In the genomic region with DNA sequence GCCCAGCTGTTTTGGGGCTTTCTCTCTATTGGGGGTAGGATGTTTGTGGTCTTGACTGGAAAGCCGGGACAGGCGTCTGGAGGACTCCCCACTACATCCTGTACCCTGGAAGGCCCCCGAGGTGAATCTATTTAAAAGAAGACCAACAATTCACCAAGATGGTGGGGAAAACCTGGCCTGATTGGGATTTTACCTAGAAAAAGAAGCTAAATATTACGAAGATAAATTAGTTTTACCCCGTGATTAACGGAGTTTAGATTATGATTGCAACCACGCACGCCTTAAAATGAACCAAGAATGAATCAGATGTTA, we compare ENCODE assay signal across 9 cellular contexts. TPM values are rescaled to one million over a fixed set of nuclear protein-coding genes. Genes with fewer than 3 reads are reported as not detected.
A peak's percentile ranks its signal among the peaks of the same experiment; 100 is the strongest.
DNase-seq lines count a peak whose midpoint lies in the region; ATAC-seq and TF ChIP-seq lines count a peak whose summit lies in the region.
"Had no signal": no experiment of that assay in that cellular context is flagged by ENCODE, and none has a peak within 500 bp of the region (broad histone marks: within the 10 kb centered on the region; RNA-seq: fewer than 3 reads in every experiment).

No MANE protein-coding gene starts in this region.

- no peaks in the 10 kb centered on the region for H3K27me3 ChIP-seq in right lobe of liver
- H3K27me3 ChIP-seq in thymus (ENCODE audit: control insufficient read depth, insufficient read depth), result no peaks in the 10 kb centered on the region

- CTCF ChIA-PET in activated CD8-positive, alpha-beta memory T cell treated with anti-CD3 and anti-CD28 coated beads, Interleukin-2, amount 10 ng/mL, durations not matched to agents 7 days and 5 days (lab: Charles Lee), result interaction anchor here (0.8 to 2.9 kb wide), 12 partner anchors 9 to 463 kb away, joined by 3 to 21 read pairs (median 6); a partner anchor contains a TSS

- H3K4me1 ChIP-seq in right lobe of liver, result no peaks in the 10 kb centered on the region
- peaks cover 35% of the 10 kb centered on the region for H3K4me1 ChIP-seq in thymus (ENCODE audit: control insufficient read depth, insufficient read depth, low read length)

- H3K9me3 ChIP-seq in right lobe of liver (no peaks in the 10 kb centered on the region), thymus (ENCODE audit: control insufficient read depth) (no peaks in the 10 kb centered on the region)

- TF ChIP-seq CTCF in right lobe of liver (IDR thresholded peaks at IDR 0.05), result no peak

- H3K4me1 Mint-ChIP-seq in activated CD8-positive, alpha-beta memory T cell treated with anti-CD3 and anti-CD28 coated beads, Interleukin-2, amount 10 ng/mL, durations not matched to agents 7 days and 5 days, result peaks cover 79% of the 10 kb centered on the region

- H3K27me3 Mint-ChIP-seq in activated CD8-positive, alpha-beta memory T cell treated with anti-CD3 and anti-CD28 coated beads, Interleukin-2, amount 10 ng/mL, durations not matched to agents 7 days and 5 days, result no peaks in the 10 kb centered on the region

- H3K36me3 ChIP-seq in right lobe of liver (no peaks in the 10 kb centered on the region), thymus (ENCODE audit: control insufficient read depth, insufficient read depth) (no peaks in the 10 kb centered on the region)

- peak overlapping the region; percentile 90 for H3K27ac Mint-ChIP-seq in activated CD8-positive, alpha-beta memory T cell treated with anti-CD3 and anti-CD28 coated beads, Interleukin-2, amount 10 ng/mL, durations not matched to agents 7 days and 5 days
- H3K27ac Mint-ChIP-seq in activated naive CD4-positive, alpha-beta T cell treated with anti-CD3 and anti-CD28 coated beads, Interleukin-2, amount 50 U/mL, for 72 hours, result peak overlapping the region; percentile 91 to 96

- no peaks in the 10 kb centered on the region for H3K9me3 Mint-ChIP-seq in activated CD8-positive, alpha-beta memory T cell treated with anti-CD3 and anti-CD28 coated beads, Interleukin-2, amount 10 ng/mL, durations not matched to agents 7 days and 5 days (ENCODE audit: low read depth)
- no peaks in the 10 kb centered on the region for H3K9me3 Mint-ChIP-seq in activated naive CD4-positive, alpha-beta T cell treated with anti-CD3 and anti-CD28 coated beads, Interleukin-2, amount 50 U/mL, for 72 hours

- H3K27ac ChIP-seq in right lobe of liver (no peak overlapping the region), thymus (ENCODE audit: low read depth) (no peak overlapping the region)

- H3K4me3 ChIP-seq in right lobe of liver (peak overlapping the region; percentile 80 to 89 (median 86)), thymus (ENCODE audit: low read length) (peak overlapping the region; percentile 89)

- no peaks in the 10 kb centered on the region for H3K36me3 Mint-ChIP-seq in activated CD8-positive, alpha-beta memory T cell treated with anti-CD3 and anti-CD28 coated beads, Interleukin-2, amount 10 ng/mL, durations not matched to agents 7 days and 5 days
- no peaks in the 10 kb centered on the region for H3K36me3 Mint-ChIP-seq in activated naive CD4-positive, alpha-beta T cell treated with anti-CD3 and anti-CD28 coated beads, Interleukin-2, amount 50 U/mL, for 72 hours

- intact Hi-C loops in right lobe of liver (cut with DNase I), result no loop called here

- ATAC-seq in activated CD8-positive, alpha-beta memory T cell treated with anti-CD3 and anti-CD28 coated beads, Interleukin-2, amount 10 ng/mL, durations not matched to agents 7 days and 5 days, result no peak
- ATAC-seq in activated naive CD4-positive, alpha-beta T cell treated with anti-CD3 and anti-CD28 coated beads, Interleukin-2, amount 50 U/mL, for 72 hours, result peak in 1 of 2 donors; percentile 34
- ATAC-seq in right lobe of liver (no peak), HG02884 (IDR thresholded peaks at IDR 0.05; ENCODE audit: unreplicated experiment) (no peak)

- WGBS in right lobe of liver (ENCODE audit: insufficient coverage, low coverage, low lambda C conversion rate, missing lambda C conversion rate), result 41% methylated on average over 8 of the region's 8 CpGs
- WGBS in thymus, result 12% methylated on average over 8 of the region's 8 CpGs

- DNase-seq in activated CD8-positive, alpha-beta memory T cell treated with anti-CD3 and anti-CD28 coated beads, Interleukin-2, amount 10 ng/mL, durations not matched to agents 7 days and 5 days, result no peak
- DNase-seq in activated CD8-positive, alpha-beta memory T cell treated with anti-CD3 and anti-CD28 coated beads for 24 hours, result no peak
- no peak for DNase-seq in activated naive CD4-positive, alpha-beta T cell treated with anti-CD3 and anti-CD28 coated beads, Interleukin-2, amount 50 U/mL, for 72 hours (ENCODE audit: low spot score in 2 of 2)
- DNase-seq in right lobe of liver (no peak), activated gamma-delta T cell (lab: John Stamatoyannopoulos, UW) (no peak), OCI-M1 (lab: John Stamatoyannopoulos, UW) (no peak)
- DNase-seq: AML-193 had no signal

- peak overlapping the region; percentile 66 for H3K4me3 Mint-ChIP-seq in activated CD8-positive, alpha-beta memory T cell treated with anti-CD3 and anti-CD28 coated beads, Interleukin-2, amount 10 ng/mL, durations not matched to agents 7 days and 5 days

- no peak for TF ChIP-seq POLR2A in right lobe of liver (IDR thresholded peaks at IDR 0.05)

RNA-seq across cellular contexts. Expression of a gene that starts 0.8 kb away (rescaled TPM):
- 10 to 100 TPM; 19.7 to 20.2 TPM for total RNA-seq in activated CD8-positive, alpha-beta memory T cell treated with anti-CD3 and anti-CD28 coated beads, Interleukin-2, amount 10 ng/mL, durations not matched to agents 7 days and 5 days
- total RNA-seq in activated naive CD4-positive, alpha-beta T cell treated with anti-CD3 and anti-CD28 coated beads, Interleukin-2, amount 50 U/mL, for 72 hours, result 10 to 100 TPM in 1 of 2 donors, 1 to 10 TPM in 1; 5.4 to 13.9 TPM
- total RNA-seq in right lobe of liver, result 1 to 10 TPM in 5 of 6 experiments, under 1 TPM in 1; 0.97 to 1.9 (median 1.2) TPM
- polyA plus RNA-seq in thymus, result 6.8 TPM

RNA-seq across cellular contexts. Expression of a gene that starts 5.3 kb away (rescaled TPM):
- total RNA-seq in activated CD8-positive, alpha-beta memory T cell treated with anti-CD3 and anti-CD28 coated beads, Interleukin-2, amount 10 ng/mL, durations not matched to agents 7 days and 5 days, result 10 to 100 TPM; 34.4 to 47.9 TPM
- total RNA-seq in activated naive CD4-positive, alpha-beta T cell treated with anti-CD3 and anti-CD28 coated beads, Interleukin-2, amount 50 U/mL, for 72 hours, result 1 to 10 TPM; 2.6 to 5.3 TPM
- total RNA-seq in right lobe of liver, result under 1 TPM in 4 of 6 experiments, not detected in 2; 0.09 to 0.54 (median 0.18) TPM
- 3.5 TPM for polyA plus RNA-seq in thymus

RNA-seq across cellular contexts. Expression of a gene that starts 50.9 kb away (rescaled TPM):
- 1 to 10 TPM; 3.4 to 4.7 TPM for total RNA-seq in activated CD8-positive, alpha-beta memory T cell treated with anti-CD3 and anti-CD28 coated beads, Interleukin-2, amount 10 ng/mL, durations not matched to agents 7 days and 5 days
- 1 to 10 TPM; 7.1 to 7.7 TPM for total RNA-seq in activated naive CD4-positive, alpha-beta T cell treated with anti-CD3 and anti-CD28 coated beads, Interleukin-2, amount 50 U/mL, for 72 hours
- total RNA-seq in right lobe of liver, result 10 to 100 TPM; 20.0 to 62.1 (median 36.7) TPM
- polyA plus RNA-seq in thymus, result 11.8 TPM

Comparison
In these comparisons a context has a peak if more than half of its experiments do, and no peak if none do; other contexts are left out.
1. RNA of a gene that starts 5.3 kb away (total RNA-seq): 34.4 to 47.9 TPM in activated CD8-positive, alpha-beta memory T cell treated with anti-CD3 and anti-CD28 coated beads, Interleukin-2, amount 10 ng/mL, durations not matched to agents 7 days and 5 days; 2.6 to 5.3 TPM in activated naive CD4-positive, alpha-beta T cell treated with anti-CD3 and anti-CD28 coated beads, Interleukin-2, amount 50 U/mL, for 72 hours and 0.09 to 0.54 TPM in right lobe of liver; every median in the first group is over 4 times any median in the second.